1 cellular context compared by ENCODE assay signal in the genomic region with DNA sequence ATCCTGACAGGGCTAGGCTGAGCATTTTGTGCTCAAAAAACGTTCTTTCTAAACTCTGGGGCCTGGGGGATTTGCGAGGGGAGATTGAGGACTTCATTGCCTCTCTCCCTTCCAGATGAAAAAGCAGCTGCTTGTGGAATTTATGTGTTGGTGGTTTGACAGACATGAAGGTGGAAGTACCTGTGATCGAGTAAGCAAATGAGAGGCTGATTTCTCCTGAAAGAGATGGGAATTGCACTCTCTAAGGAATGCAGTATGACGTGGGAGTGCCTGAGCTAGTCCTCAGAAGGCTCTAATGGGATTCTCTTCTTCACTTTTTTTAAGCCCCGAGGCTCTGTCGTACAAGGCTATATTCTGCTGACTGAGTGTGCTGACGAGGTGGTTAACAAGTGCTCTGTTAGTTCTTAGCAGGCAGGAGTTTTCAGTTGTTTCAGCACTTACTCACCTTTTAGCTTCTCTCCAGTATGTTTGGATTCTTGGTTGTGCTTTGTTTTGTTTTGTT.
TF ChIP-seq lines count a peak whose summit lies in the region.

No MANE protein-coding gene starts in this region.

TF ChIP-seq in A549, 52 proteins besides CTCF, POLR2A, EP300 and RAD21 (continued from another document):
- no peak for TF ChIP-seq SREBF2 (IDR thresholded peaks at IDR 0.05)
- TF ChIP-seq JUNB (IDR thresholded peaks at IDR 0.05), result no peak
- no peak for TF ChIP-seq FOXS1 (CRISPR knock-in tag; IDR thresholded peaks at IDR 0.05)
- TF ChIP-seq EHMT2 (IDR thresholded peaks at IDR 0.05; ENCODE audit: low read depth), result no peak
- TF ChIP-seq KDM5A (IDR thresholded peaks at IDR 0.05), result no peak
- no peak for TF ChIP-seq POLR2AphosphoS2 (conservative IDR thresholded peaks at IDR 0.05; ENCODE audit: low read length)
- no peak for TF ChIP-seq TFCP2L1 (CRISPR knock-in tag; IDR thresholded peaks at IDR 0.05)
- TF ChIP-seq, protein P1, sequence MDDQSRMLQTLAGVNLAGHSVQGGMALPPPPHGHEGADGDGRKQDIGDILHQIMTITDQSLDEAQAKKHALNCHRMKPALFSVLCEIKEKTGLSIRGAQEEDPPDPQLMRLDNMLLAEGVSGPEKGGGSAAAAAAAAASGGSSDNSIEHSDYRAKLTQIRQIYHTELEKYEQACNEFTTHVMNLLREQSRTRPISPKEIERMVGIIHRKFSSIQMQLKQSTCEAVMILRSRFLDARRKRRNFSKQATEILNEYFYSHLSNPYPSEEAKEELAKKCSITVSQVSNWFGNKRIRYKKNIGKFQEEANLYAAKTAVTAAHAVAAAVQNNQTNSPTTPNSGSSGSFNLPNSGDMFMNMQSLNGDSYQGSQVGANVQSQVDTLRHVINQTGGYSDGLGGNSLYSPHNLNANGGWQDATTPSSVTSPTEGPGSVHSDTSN (IDR thresholded peaks at IDR 0.05), result no peak
- no peak for TF ChIP-seq BHLHE40 (IDR thresholded peaks at IDR 0.05; ENCODE audit: low read depth, low read length)
- TF ChIP-seq, protein P2, sequence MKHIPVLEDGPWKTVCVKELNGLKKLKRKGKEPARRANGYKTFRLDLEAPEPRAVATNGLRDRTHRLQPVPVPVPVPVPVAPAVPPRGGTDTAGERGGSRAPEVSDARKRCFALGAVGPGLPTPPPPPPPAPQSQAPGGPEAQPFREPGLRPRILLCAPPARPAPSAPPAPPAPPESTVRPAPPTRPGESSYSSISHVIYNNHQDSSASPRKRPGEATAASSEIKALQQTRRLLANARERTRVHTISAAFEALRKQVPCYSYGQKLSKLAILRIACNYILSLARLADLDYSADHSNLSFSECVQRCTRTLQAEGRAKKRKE (CRISPR knock-in tag; IDR thresholded peaks at IDR 0.05; ENCODE audit: low read depth), result no peak
- TF ChIP-seq HDAC2 (IDR thresholded peaks at IDR 0.05), result no peak
- TF ChIP-seq MAZ (IDR thresholded peaks at IDR 0.05; ENCODE audit: borderline replicate concordance, low read depth, low read length), result no peak
- TF ChIP-seq, protein P3, sequence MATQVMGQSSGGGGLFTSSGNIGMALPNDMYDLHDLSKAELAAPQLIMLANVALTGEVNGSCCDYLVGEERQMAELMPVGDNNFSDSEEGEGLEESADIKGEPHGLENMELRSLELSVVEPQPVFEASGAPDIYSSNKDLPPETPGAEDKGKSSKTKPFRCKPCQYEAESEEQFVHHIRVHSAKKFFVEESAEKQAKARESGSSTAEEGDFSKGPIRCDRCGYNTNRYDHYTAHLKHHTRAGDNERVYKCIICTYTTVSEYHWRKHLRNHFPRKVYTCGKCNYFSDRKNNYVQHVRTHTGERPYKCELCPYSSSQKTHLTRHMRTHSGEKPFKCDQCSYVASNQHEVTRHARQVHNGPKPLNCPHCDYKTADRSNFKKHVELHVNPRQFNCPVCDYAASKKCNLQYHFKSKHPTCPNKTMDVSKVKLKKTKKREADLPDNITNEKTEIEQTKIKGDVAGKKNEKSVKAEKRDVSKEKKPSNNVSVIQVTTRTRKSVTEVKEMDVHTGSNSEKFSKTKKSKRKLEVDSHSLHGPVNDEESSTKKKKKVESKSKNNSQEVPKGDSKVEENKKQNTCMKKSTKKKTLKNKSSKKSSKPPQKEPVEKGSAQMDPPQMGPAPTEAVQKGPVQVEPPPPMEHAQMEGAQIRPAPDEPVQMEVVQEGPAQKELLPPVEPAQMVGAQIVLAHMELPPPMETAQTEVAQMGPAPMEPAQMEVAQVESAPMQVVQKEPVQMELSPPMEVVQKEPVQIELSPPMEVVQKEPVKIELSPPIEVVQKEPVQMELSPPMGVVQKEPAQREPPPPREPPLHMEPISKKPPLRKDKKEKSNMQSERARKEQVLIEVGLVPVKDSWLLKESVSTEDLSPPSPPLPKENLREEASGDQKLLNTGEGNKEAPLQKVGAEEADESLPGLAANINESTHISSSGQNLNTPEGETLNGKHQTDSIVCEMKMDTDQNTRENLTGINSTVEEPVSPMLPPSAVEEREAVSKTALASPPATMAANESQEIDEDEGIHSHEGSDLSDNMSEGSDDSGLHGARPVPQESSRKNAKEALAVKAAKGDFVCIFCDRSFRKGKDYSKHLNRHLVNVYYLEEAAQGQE (IDR thresholded peaks at IDR 0.05), result no peak
- no peak for TF ChIP-seq JUN (IDR thresholded peaks at IDR 0.05)
- TF ChIP-seq CHD2 (IDR thresholded peaks at IDR 0.05; ENCODE audit: low read length, partially characterized antibody), result no peak
TF ChIP-seq in A549: peak in this region for 0.
